ENCODE assay signal across 25 cellular contexts in the genomic region with DNA sequence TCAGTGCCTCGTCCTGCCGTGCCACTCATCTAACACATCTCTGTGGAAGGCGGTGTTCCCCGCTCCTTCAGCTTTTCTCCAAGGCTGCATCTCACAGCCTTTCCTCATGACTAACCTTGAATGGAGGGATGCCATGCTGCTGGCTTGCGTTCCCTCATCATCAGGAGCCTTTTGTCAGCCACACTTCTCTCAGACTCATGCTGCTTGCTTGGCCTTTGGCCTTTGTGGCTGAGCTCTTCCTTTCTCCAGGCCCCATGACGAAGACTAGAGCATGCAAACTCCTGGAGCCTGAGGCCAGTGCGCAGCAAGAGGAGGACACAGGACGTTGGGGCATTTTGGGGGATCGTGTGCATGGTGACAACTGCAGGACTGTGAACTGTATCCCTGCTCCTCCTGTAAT.
DNase-seq lines count a peak whose midpoint lies in the region; ATAC-seq and TF ChIP-seq lines count a peak whose summit lies in the region.
"Had no signal": no experiment of that assay in that cellular context is flagged by ENCODE, and none has a peak within 500 bp of the region (broad histone marks: within the 10 kb centered on the region; RNA-seq: fewer than 3 reads in every experiment).

No MANE protein-coding gene starts in this region.

- ATAC-seq in HG03039 (IDR thresholded peaks at IDR 0.05; ENCODE audit: unreplicated experiment) = no peak
- ATAC-seq: activated T-cell treated with anti-CD3 and anti-CD28 coated beads, Interleukin-2, amount 50 U/mL, for 4 hours; gastrocnemius medialis; natural killer cell treated with Interleukin-12 subunit alpha and Interleukin-12 subunit beta and Interleukin-15 and Interleukin-18, amount 100 ng/mL, for 72 hours; stimulated activated naive CD8-positive, alpha-beta T cell treated with anti-CD3 and anti-CD28 coated beads, Interleukin-15, Interleukin-2, amounts not matched to agents 100 U/mL and 50 U/mL, for 24 hours had no signal

- H3K27me3 ChIP-seq in NT2/D1 (ENCODE audit: insufficient read depth, insufficient read length) = peaks cover 29% of the 10 kb centered on the region
- no peaks in the 10 kb centered on the region for H3K27me3 ChIP-seq in WERI-Rb-1 (ENCODE audit: insufficient read depth, low read depth, severe bottlenecking)
- H3K27me3 ChIP-seq: ovary, testis had no signal

- H3K36me3 ChIP-seq in NT2/D1 (ENCODE audit: insufficient read depth, insufficient read length, low read length) (no peaks in the 10 kb centered on the region), WERI-Rb-1 (no peaks in the 10 kb centered on the region)
- H3K36me3 ChIP-seq: gastrocnemius medialis, ovary had no signal

- H3K9me3 ChIP-seq in NT2/D1 (ENCODE audit: insufficient read depth, low read length) = no peaks in the 10 kb centered on the region
- H3K9me3 ChIP-seq in WERI-Rb-1 (ENCODE audit: severe bottlenecking) = no peaks in the 10 kb centered on the region
- H3K9me3 ChIP-seq: gastrocnemius medialis, mucosa of descending colon, ovary, testis had no signal

- TF ChIP-seq CTCF in foreskin fibroblast (IDR thresholded peaks at IDR 0.05; ENCODE audit: low read depth, low read length) (no peak), WERI-Rb-1 (IDR thresholded peaks at IDR 0.05; ENCODE audit: low read depth, low read length) (no peak)

- no peak overlapping the region for H3K4me3 ChIP-seq in NT2/D1 (ENCODE audit: insufficient read length, low read depth)
- H3K4me3 ChIP-seq in foreskin fibroblast (ENCODE audit: low read depth in 1 of 2, low read length in 2 of 2) = no peak overlapping the region
- no peak overlapping the region for H3K4me3 ChIP-seq in WERI-Rb-1 (ENCODE audit: low read depth, low read length)
- H3K4me3 ChIP-seq: gastrocnemius medialis, hepatocyte, lung, mucosa of descending colon, ovary, smooth muscle cell, testis had no signal

- H3K27ac ChIP-seq in WERI-Rb-1 = no peak overlapping the region
- H3K27ac ChIP-seq: gastrocnemius medialis, ovary, testis had no signal

- DNase-seq in G401 (ENCODE audit: low spot score) (peak; percentile 37), NT2/D1 (ENCODE audit: low read depth, low spot score) (no peak), foreskin fibroblast (peak; percentile 40 to 53), retina (peak; percentile 59), NCI-H345 treated with DMSO at 0.1 percent for 48 hours (lab: John Stamatoyannopoulos, UW; ENCODE audit: unreplicated experiment) (no peak), WERI-Rb-1 (no peak)
- DNase-seq in activated T-cell treated with anti-CD3 and anti-CD28 coated beads, Interleukin-2, amount 50 U/mL, for 1 hour = no peak
- DNase-seq: activated CD4-positive, alpha-beta T cell treated with anti-CD3 and anti-CD28 coated beads, Interleukin-2, amount 10 ng/mL, durations not matched to agents 7 days and 5 days; activated gamma-delta T cell; activated T-cell treated with anti-CD3 and anti-CD28 coated beads, Interleukin-2, amount 50 U/mL, for 4 hours; CD4-positive, alpha-beta T cell; gastrocnemius medialis; mucosa of descending colon; NCI-H1092 treated with DMSO at 0.1 percent for 48 hours; NCI-H187; OCI-M1; ovary; stimulated activated naive CD8-positive, alpha-beta T cell treated with anti-CD3 and anti-CD28 coated beads, Interleukin-15, Interleukin-2, amounts not matched to agents 100 U/mL and 50 U/mL, for 24 hours; T1000; testis had no signal

- H3K4me1 ChIP-seq in NT2/D1 (ENCODE audit: insufficient read depth, insufficient read length) = peaks cover 24% of the 10 kb centered on the region

- in situ Hi-C loops in G401 (cut with HindIII; ENCODE audit: low sequenced_read_pairs) = no loop called here

- peak overlapping the region; percentile 14 for H3K9ac ChIP-seq in NT2/D1 (ENCODE audit: insufficient read length, low read depth)

Comparison
In these comparisons a context has a peak if more than half of its experiments do, and no peak if none do; other contexts are left out.
1. DNase-seq: peak in G401 (single experiment), foreskin fibroblast (2 of 2) and retina (single experiment); none in NT2/D1 (single experiment), NCI-H345 treated with DMSO at 0.1 percent for 48 hours (single experiment), activated T-cell treated with anti-CD3 and anti-CD28 coated beads, Interleukin-2, amount 50 U/mL, for 1 hour (single experiment) and WERI-Rb-1 (single experiment).